ENCODE assay signal across 22 cellular contexts in the genomic region with DNA sequence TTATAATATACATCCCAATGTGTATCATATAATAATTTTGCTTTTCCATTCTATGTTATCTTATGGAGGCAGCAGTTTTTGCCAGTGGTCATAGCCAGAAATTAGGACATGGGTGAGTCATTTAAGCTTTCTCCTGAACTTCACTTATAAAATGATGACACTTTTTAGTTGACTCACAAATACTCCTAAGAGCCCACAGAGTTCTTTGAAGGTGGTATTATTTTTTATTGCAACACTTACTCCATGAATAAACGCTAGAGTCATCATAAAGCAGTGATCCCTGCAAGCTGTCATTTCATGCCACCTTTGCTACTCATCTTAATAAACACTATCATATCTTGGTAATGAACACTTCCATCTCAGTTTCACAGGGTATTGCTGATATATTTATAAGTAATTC.
DNase-seq lines count a peak whose midpoint lies in the region; ATAC-seq, FAIRE-seq and TF ChIP-seq lines count a peak whose summit lies in the region.
"Had no signal": no experiment of that assay in that cellular context is flagged by ENCODE, and none has a peak within 500 bp of the region (broad histone marks: within the 10 kb centered on the region; RNA-seq: fewer than 3 reads in every experiment).

No MANE protein-coding gene starts in this region.

- no peak overlapping the region for H3K27ac Mint-ChIP-seq in endothelial cell (ENCODE audit: unreplicated experiment)
- H3K27ac Mint-ChIP-seq: activated CD4-positive, alpha-beta memory T cell treated with anti-CD3 and anti-CD28 coated beads for 36 hours; effector memory CD8-positive, alpha-beta T cell; nephron progenitor cell had no signal

- no peak for TF ChIP-seq CTCF in A549 (IDR thresholded peaks at IDR 0.05)
- TF ChIP-seq CTCF in endothelial cell (IDR thresholded peaks at IDR 0.05; ENCODE audit: unreplicated experiment), result no peak

- POLR2A ChIA-PET in A549 (lab: Yijun Ruan, JAX), result interaction anchor here (0.5 kb wide), 1 partner anchor 172 kb away, joined by 6 read pairs; no protein-coding TSS in a partner anchor

- peak overlapping the region; percentile 31; the same call in 2 of the 3 replicates for H3K4me2 ChIP-seq in A549

- no peaks in the 10 kb centered on the region for H3K36me3 Mint-ChIP-seq in endothelial cell (ENCODE audit: low read depth, unreplicated experiment)
- H3K36me3 Mint-ChIP-seq: activated CD4-positive, alpha-beta memory T cell treated with anti-CD3 and anti-CD28 coated beads for 36 hours had no signal

- no peak overlapping the region for H3K27ac ChIP-seq in A549
- H3K27ac ChIP-seq: gastroesophageal sphincter had no signal

- 4% methylated on average over 1 of the region's 1 CpG for WGBS in A549 (ENCODE audit: missing lambda C conversion rate)

- CTCF ChIA-PET in A549 (lab: Yijun Ruan, JAX), result interaction anchor here (0.6 kb wide), 1 partner anchor 36 kb away, joined by 3 read pairs; no protein-coding TSS in a partner anchor

- TF ChIP-seq RAD21 in A549 (conservative IDR thresholded peaks at IDR 0.05 in 1 of 2, IDR thresholded peaks at IDR 0.05 in 1 of 2), result no peak

- H3K9me3 Mint-ChIP-seq in endothelial cell (ENCODE audit: unreplicated experiment), result no peaks in the 10 kb centered on the region
- H3K9me3 Mint-ChIP-seq: activated CD4-positive, alpha-beta memory T cell treated with anti-CD3 and anti-CD28 coated beads for 36 hours; central memory CD8-positive, alpha-beta T cell; effector memory CD8-positive, alpha-beta T cell had no signal

- H3K4me3 ChIP-seq in A549 (no peak overlapping the region), MG63 (no peak overlapping the region)
- H3K4me3 ChIP-seq: gastroesophageal sphincter had no signal

- peaks cover 26% of the 10 kb centered on the region for H3K27me3 ChIP-seq in MG63
- H3K27me3 ChIP-seq: gastroesophageal sphincter had no signal

- DNase-seq in A549 (ENCODE audit: low read depth in 1 of 2, low spot score in 1 of 2) (peak in 1 of 2 experiments; percentile 25), HT1080 (ENCODE audit: low read depth) (peak; percentile 56), amniotic epithelial cell (ENCODE audit: low read depth) (peak; percentile 89), glomerular visceral epithelial cell (ENCODE audit: extremely low spot score) (peak; percentile 35), MG63 (no peak), endothelial cell (ENCODE audit: low spot score) (no peak), SIG-M5 treated with dmso at 0.1 percent for 504 hours (lab: John Stamatoyannopoulos, UW; ENCODE audit: unreplicated experiment) (no peak), AG20443 (ENCODE audit: low spot score) (no peak)
- DNase-seq: activated CD4-positive, alpha-beta memory T cell treated with anti-CD3 and anti-CD28 coated beads for 36 hours; activated T-cell treated with anti-CD3 and anti-CD28 coated beads, Interleukin-2, amount 50 U/mL, for 48 hours; COR-L47; effector memory CD8-positive, alpha-beta T cell; GDM1; mesendoderm; NCI-H1048; NCI-H526 treated with DMSO at 0.1 percent for 48 hours; nephron progenitor cell; substantia nigra had no signal

- H3K9me3 ChIP-seq in A549, result no peaks in the 10 kb centered on the region
- H3K9me3 ChIP-seq in MG63, result no peaks in the 10 kb centered on the region
- H3K9me3 ChIP-seq: gastroesophageal sphincter had no signal

- H3K4me1 Mint-ChIP-seq in endothelial cell (ENCODE audit: unreplicated experiment), result peaks cover 4% of the 10 kb centered on the region
- H3K4me1 Mint-ChIP-seq: central memory CD8-positive, alpha-beta T cell had no signal

- peak in 1 of 2 experiments; percentile 50; a peak in 1 of 6 replicates for ATAC-seq in A549
- ATAC-seq: effector memory CD8-positive, alpha-beta T cell; gastroesophageal sphincter had no signal

- H3K4me1 ChIP-seq in A549, result peaks cover 19% of the 10 kb centered on the region; the same call in 2 of the 3 replicates

- H3K27me3 Mint-ChIP-seq in endothelial cell (ENCODE audit: unreplicated experiment), result peaks cover 4% of the 10 kb centered on the region

- no peaks in the 10 kb centered on the region for H3K36me3 ChIP-seq in MG63
- H3K36me3 ChIP-seq: gastroesophageal sphincter had no signal

- TF ChIP-seq POLR2A in A549 (IDR thresholded peaks at IDR 0.05; ENCODE audit: low read length), result no peak

- FAIRE-seq in A549 (lab: Jason Lieb, UNC), result no peak
- FAIRE-seq: GM12892, H54 had no signal

- TF ChIP-seq EP300 in A549 (IDR thresholded peaks at IDR 0.05), result no peak

- H3K4me3 Mint-ChIP-seq in endothelial cell (ENCODE audit: unreplicated experiment), result no peak overlapping the region
- H3K4me3 Mint-ChIP-seq: activated CD4-positive, alpha-beta memory T cell treated with anti-CD3 and anti-CD28 coated beads for 36 hours; central memory CD8-positive, alpha-beta T cell; effector memory CD8-positive, alpha-beta T cell; nephron progenitor cell had no signal

TF ChIP-seq in A549, 52 proteins besides CTCF, POLR2A, EP300 and RAD21:
- TF ChIP-seq TP53 (CRISPR knock-in tag; IDR thresholded peaks at IDR 0.05), result no peak
- TF ChIP-seq HOXB13 (CRISPR knock-in tag; IDR thresholded peaks at IDR 0.05; ENCODE audit: low read depth), result no peak
- TF ChIP-seq MAFK (IDR thresholded peaks at IDR 0.05; ENCODE audit: partially characterized antibody), result peak; percentile 56
- no peak for TF ChIP-seq RFX5 (IDR thresholded peaks at IDR 0.05)
- no peak for TF ChIP-seq BHLHE40 (IDR thresholded peaks at IDR 0.05; ENCODE audit: low read depth, low read length)
- no peak for TF ChIP-seq HEYL (CRISPR knock-in tag; IDR thresholded peaks at IDR 0.05)
- TF ChIP-seq, protein P1, sequence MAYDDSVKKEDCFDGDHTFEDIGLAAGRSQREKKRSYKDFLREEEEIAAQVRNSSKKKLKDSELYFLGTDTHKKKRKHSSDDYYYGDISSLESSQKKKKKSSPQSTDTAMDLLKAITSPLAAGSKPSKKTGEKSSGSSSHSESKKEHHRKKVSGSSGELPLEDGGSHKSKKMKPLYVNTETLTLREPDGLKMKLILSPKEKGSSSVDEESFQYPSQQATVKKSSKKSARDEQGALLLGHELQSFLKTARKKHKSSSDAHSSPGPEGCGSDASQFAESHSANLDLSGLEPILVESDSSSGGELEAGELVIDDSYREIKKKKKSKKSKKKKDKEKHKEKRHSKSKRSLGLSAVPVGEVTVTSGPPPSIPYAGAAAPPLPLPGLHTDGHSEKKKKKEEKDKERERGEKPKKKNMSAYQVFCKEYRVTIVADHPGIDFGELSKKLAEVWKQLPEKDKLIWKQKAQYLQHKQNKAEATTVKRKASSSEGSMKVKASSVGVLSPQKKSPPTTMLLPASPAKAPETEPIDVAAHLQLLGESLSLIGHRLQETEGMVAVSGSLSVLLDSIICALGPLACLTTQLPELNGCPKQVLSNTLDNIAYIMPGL (CRISPR knock-in tag; IDR thresholded peaks at IDR 0.05; ENCODE audit: borderline replicate concordance), result no peak
- TF ChIP-seq FOSB (CRISPR knock-in tag; IDR thresholded peaks at IDR 0.05), result no peak
- TF ChIP-seq FOSL2 (IDR thresholded peaks at IDR 0.05), result peak; percentile 44
- peak; percentile 63 for TF ChIP-seq FOSL2 (CRISPR knock-in tag; IDR thresholded peaks at IDR 0.05)
- TF ChIP-seq SMC3 (IDR thresholded peaks at IDR 0.05), result no peak
- TF ChIP-seq NR3C1 (IDR thresholded peaks at IDR 0.05), result no peak
- TF ChIP-seq, protein P2, sequence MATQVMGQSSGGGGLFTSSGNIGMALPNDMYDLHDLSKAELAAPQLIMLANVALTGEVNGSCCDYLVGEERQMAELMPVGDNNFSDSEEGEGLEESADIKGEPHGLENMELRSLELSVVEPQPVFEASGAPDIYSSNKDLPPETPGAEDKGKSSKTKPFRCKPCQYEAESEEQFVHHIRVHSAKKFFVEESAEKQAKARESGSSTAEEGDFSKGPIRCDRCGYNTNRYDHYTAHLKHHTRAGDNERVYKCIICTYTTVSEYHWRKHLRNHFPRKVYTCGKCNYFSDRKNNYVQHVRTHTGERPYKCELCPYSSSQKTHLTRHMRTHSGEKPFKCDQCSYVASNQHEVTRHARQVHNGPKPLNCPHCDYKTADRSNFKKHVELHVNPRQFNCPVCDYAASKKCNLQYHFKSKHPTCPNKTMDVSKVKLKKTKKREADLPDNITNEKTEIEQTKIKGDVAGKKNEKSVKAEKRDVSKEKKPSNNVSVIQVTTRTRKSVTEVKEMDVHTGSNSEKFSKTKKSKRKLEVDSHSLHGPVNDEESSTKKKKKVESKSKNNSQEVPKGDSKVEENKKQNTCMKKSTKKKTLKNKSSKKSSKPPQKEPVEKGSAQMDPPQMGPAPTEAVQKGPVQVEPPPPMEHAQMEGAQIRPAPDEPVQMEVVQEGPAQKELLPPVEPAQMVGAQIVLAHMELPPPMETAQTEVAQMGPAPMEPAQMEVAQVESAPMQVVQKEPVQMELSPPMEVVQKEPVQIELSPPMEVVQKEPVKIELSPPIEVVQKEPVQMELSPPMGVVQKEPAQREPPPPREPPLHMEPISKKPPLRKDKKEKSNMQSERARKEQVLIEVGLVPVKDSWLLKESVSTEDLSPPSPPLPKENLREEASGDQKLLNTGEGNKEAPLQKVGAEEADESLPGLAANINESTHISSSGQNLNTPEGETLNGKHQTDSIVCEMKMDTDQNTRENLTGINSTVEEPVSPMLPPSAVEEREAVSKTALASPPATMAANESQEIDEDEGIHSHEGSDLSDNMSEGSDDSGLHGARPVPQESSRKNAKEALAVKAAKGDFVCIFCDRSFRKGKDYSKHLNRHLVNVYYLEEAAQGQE (IDR thresholded peaks at IDR 0.05), result no peak
- peak; percentile 57; the same call in 1 of the 2 replicates for TF ChIP-seq JUNB (IDR thresholded peaks at IDR 0.05)
- no peak for TF ChIP-seq POLR2AphosphoS2 (conservative IDR thresholded peaks at IDR 0.05; ENCODE audit: low read length)
- no peak for TF ChIP-seq ZNF302 (CRISPR knock-in tag; IDR thresholded peaks at IDR 0.05)
- peak in 1 of 2 experiments; percentile 62; a peak in 1 of 4 replicates for TF ChIP-seq CEBPB (IDR thresholded peaks at IDR 0.05)

Comparison
In these comparisons a context has a peak if more than half of its experiments do, and no peak if none do; other contexts are left out.
1. DNase-seq: peak in HT1080 (single experiment), amniotic epithelial cell (single experiment) and glomerular visceral epithelial cell (single experiment); none in MG63 (single experiment), endothelial cell (single experiment), SIG-M5 treated with dmso at 0.1 percent for 504 hours (single experiment) and AG20443 (single experiment).